In genomic region chr11:127474735-127475134, GRCh38 we compare ENCODE assay signal across 14 cellular contexts.
DNase-seq lines count a peak whose midpoint lies in the region; ATAC-seq and TF ChIP-seq lines count a peak whose summit lies in the region.
"Had no signal": no experiment of that assay in that cellular context is flagged by ENCODE, and none has a peak within 500 bp of the region (broad histone marks: within the 10 kb centered on the region; RNA-seq: fewer than 3 reads in every experiment).

No MANE protein-coding gene starts in this region.

- H3K4me2 ChIP-seq in Loucy (ENCODE audit: low read depth, low read length, poor library complexity, severe bottlenecking): peak overlapping the region; percentile 49

- no peaks in the 10 kb centered on the region for H4K20me1 ChIP-seq in Loucy (ENCODE audit: insufficient read depth, low read length, poor library complexity, severe bottlenecking)

- H3K36me3 ChIP-seq in Loucy (ENCODE audit: insufficient read depth, low read length): no peaks in the 10 kb centered on the region

- peak overlapping the region; percentile 71; the same call in 1 of the 2 replicates for H2AFZ ChIP-seq in Loucy (ENCODE audit: low read length)

- H3K27me3 ChIP-seq in Loucy (ENCODE audit: insufficient read depth, low read length, poor library complexity, severe bottlenecking): no peaks in the 10 kb centered on the region

- H3K27ac Mint-ChIP-seq in natural killer cell treated with Interleukin-12 subunit alpha and Interleukin-12 subunit beta and Interleukin-15 and Interleukin-18, amount 100 ng/mL, for 72 hours: no peak overlapping the region
- H3K27ac Mint-ChIP-seq: CD14-positive monocyte; CD8-positive, alpha-beta T cell; HFFc6 had no signal

- no peak overlapping the region for H3K9ac ChIP-seq in Loucy (ENCODE audit: low read depth, low read length, poor library complexity, severe bottlenecking)

- no peak overlapping the region for H3K4me3 ChIP-seq in Loucy (ENCODE audit: low read length, poor library complexity, severe bottlenecking)

- peaks cover 9% of the 10 kb centered on the region for H3K4me1 ChIP-seq in Loucy (ENCODE audit: insufficient read depth, low read length, poor library complexity, severe bottlenecking)
- H3K4me1 ChIP-seq: Caco-2 had no signal

- peaks cover 3% of the 10 kb centered on the region for H3K9me3 Mint-ChIP-seq in natural killer cell treated with Interleukin-12 subunit alpha and Interleukin-12 subunit beta and Interleukin-15 and Interleukin-18, amount 100 ng/mL, for 72 hours
- H3K9me3 Mint-ChIP-seq: CD8-positive, alpha-beta T cell; HFFc6 had no signal

- no peaks in the 10 kb centered on the region for H3K9me2 ChIP-seq in Loucy (replicated peaks; ENCODE audit: low read depth, low read length)

- H3K36me3 Mint-ChIP-seq in natural killer cell treated with Interleukin-12 subunit alpha and Interleukin-12 subunit beta and Interleukin-15 and Interleukin-18, amount 100 ng/mL, for 72 hours: no peaks in the 10 kb centered on the region
- H3K36me3 Mint-ChIP-seq: CD14-positive monocyte; CD8-positive, alpha-beta T cell had no signal

- no peak overlapping the region for H3K4me3 Mint-ChIP-seq in natural killer cell treated with Interleukin-12 subunit alpha and Interleukin-12 subunit beta and Interleukin-15 and Interleukin-18, amount 100 ng/mL, for 72 hours
- H3K4me3 Mint-ChIP-seq: CD14-positive monocyte; CD8-positive, alpha-beta T cell; HFFc6 had no signal

- no peaks in the 10 kb centered on the region for H3K4me1 Mint-ChIP-seq in natural killer cell treated with Interleukin-12 subunit alpha and Interleukin-12 subunit beta and Interleukin-15 and Interleukin-18, amount 100 ng/mL, for 72 hours (ENCODE audit: low read depth in 2 of 2)

- H3K27me3 Mint-ChIP-seq in natural killer cell treated with Interleukin-12 subunit alpha and Interleukin-12 subunit beta and Interleukin-15 and Interleukin-18, amount 100 ng/mL, for 72 hours: no peaks in the 10 kb centered on the region

- no peak for ATAC-seq in natural killer cell treated with Interleukin-12 subunit alpha and Interleukin-12 subunit beta and Interleukin-15 and Interleukin-18, amount 100 ng/mL, for 72 hours
- ATAC-seq: CD8-positive, alpha-beta T cell had no signal

- H3K9me3 ChIP-seq in Loucy (ENCODE audit: insufficient read depth, low read depth, low read length): no peaks in the 10 kb centered on the region
- H3K9me3 ChIP-seq: Caco-2 had no signal

- no peaks in the 10 kb centered on the region for H3K79me2 ChIP-seq in Loucy (ENCODE audit: insufficient read depth, low read length)

- no peaks in the 10 kb centered on the region for H3F3A ChIP-seq in Loucy (ENCODE audit: low read depth)

- peak; percentile 19 for DNase-seq in NCI-H1092 treated with DMSO at 0.1 percent for 48 hours (lab: John Stamatoyannopoulos, UW)
- no peak for DNase-seq in NCI-H1092 (lab: John Stamatoyannopoulos, UW)
- DNase-seq in left kidney (ENCODE audit: low read depth, low spot score): peak; percentile 64
- DNase-seq in renal cortical epithelial cell (ENCODE audit: low read depth): peak; percentile 53
- no peak for DNase-seq in natural killer cell treated with Interleukin-12 subunit alpha and Interleukin-12 subunit beta and Interleukin-15 and Interleukin-18, amount 100 ng/mL, for 72 hours (ENCODE audit: low spot score)
- no peak for DNase-seq in NCI-H345 treated with DMSO at 0.1 percent for 48 hours (lab: John Stamatoyannopoulos, UW; ENCODE audit: unreplicated experiment)
- DNase-seq in midbrain (lab: John Stamatoyannopoulos, UW): no peak
- DNase-seq: Caco-2; CD8-positive, alpha-beta T cell; GF-D8; HCEC 1CT; HFFc6 had no signal

- TF ChIP-seq CTCF in Loucy (conservative IDR thresholded peaks at IDR 0.05; ENCODE audit: low read length): no peak

Comparison
In these comparisons a context has a peak if more than half of its experiments do, and no peak if none do; other contexts are left out.
1. DNase-seq: peak in NCI-H1092 treated with DMSO at 0.1 percent for 48 hours (single experiment), left kidney (single experiment) and renal cortical epithelial cell (single experiment); none in NCI-H1092 (single experiment), natural killer cell treated with Interleukin-12 subunit alpha and Interleukin-12 subunit beta and Interleukin-15 and Interleukin-18, amount 100 ng/mL, for 72 hours (single experiment), NCI-H345 treated with DMSO at 0.1 percent for 48 hours (single experiment) and midbrain (single experiment).